6 cellular contexts compared by ENCODE assay signal in genomic region chr13:65240773-65241172, GRCh38.
"Had no signal": no experiment of that assay in that cellular context is flagged by ENCODE, and none has a peak within 500 bp of the region (broad histone marks: within the 10 kb centered on the region; RNA-seq: fewer than 3 reads in every experiment).

No MANE protein-coding gene starts in this region.

- H3K36me3 ChIP-seq: HAP-1 had no signal

- H3K4me1 ChIP-seq: HAP-1 had no signal

- H3K9me3 ChIP-seq: HAP-1 had no signal

- ATAC-seq: HCT116, K562 had no signal

- H3K4me3 ChIP-seq: HAP-1, K562 had no signal

- DNase-seq: GOT3, IMR-90, KG1 had no signal
